12 cellular contexts compared by ENCODE assay signal in genomic region chr17:76447931-76448652, GRCh38. TPM values are rescaled to one million over a fixed set of nuclear protein-coding genes. Genes with fewer than 3 reads are reported as not detected.
A peak's percentile ranks its signal among the peaks of the same experiment; 100 is the strongest.
DNase-seq lines count a peak whose midpoint lies in the region; ATAC-seq lines count a peak whose summit lies in the region.
"Had no signal": no experiment of that assay in that cellular context is flagged by ENCODE, and none has a peak within 500 bp of the region (broad histone marks: within the 10 kb centered on the region; RNA-seq: fewer than 3 reads in every experiment).

No MANE protein-coding gene starts in this region.

- no peaks in the 10 kb centered on the region for H3K27me3 Mint-ChIP-seq in activated T-helper 17 cell treated with anti-CD3 and anti-CD28 coated beads, Interleukin-2, amount 50 U/mL, for 72 hours
- H3K27me3 Mint-ChIP-seq in memory B cell = no peaks in the 10 kb centered on the region

- peak overlapping the region; percentile 65 for H3K27ac Mint-ChIP-seq in activated T-helper 17 cell treated with anti-CD3 and anti-CD28 coated beads, Interleukin-2, amount 50 U/mL, for 72 hours
- H3K27ac Mint-ChIP-seq in memory B cell = peak overlapping the region; percentile 48

- H3K9me3 Mint-ChIP-seq in activated T-helper 17 cell treated with anti-CD3 and anti-CD28 coated beads, Interleukin-2, amount 50 U/mL, for 72 hours = no peaks in the 10 kb centered on the region
- H3K9me3 Mint-ChIP-seq in memory B cell = no peaks in the 10 kb centered on the region

- peaks cover 58% of the 10 kb centered on the region for H3K4me1 Mint-ChIP-seq in activated T-helper 17 cell treated with anti-CD3 and anti-CD28 coated beads, Interleukin-2, amount 50 U/mL, for 72 hours
- peaks cover 50% of the 10 kb centered on the region for H3K4me1 Mint-ChIP-seq in memory B cell

- peak; percentile 73 for ATAC-seq in activated T-helper 17 cell treated with anti-CD3 and anti-CD28 coated beads, Interleukin-2, amount 50 U/mL, for 72 hours (replicated peaks)
- ATAC-seq in memory B cell (ENCODE audit: low read depth) (no peak), HG03135 (IDR thresholded peaks at IDR 0.05; ENCODE audit: unreplicated experiment) (no peak), left lobe of liver (no peak)

- H3K4me3 Mint-ChIP-seq in activated T-helper 17 cell treated with anti-CD3 and anti-CD28 coated beads, Interleukin-2, amount 50 U/mL, for 72 hours = peak overlapping the region; percentile 64
- no peak overlapping the region for H3K4me3 Mint-ChIP-seq in memory B cell

- H3K36me3 Mint-ChIP-seq in activated T-helper 17 cell treated with anti-CD3 and anti-CD28 coated beads, Interleukin-2, amount 50 U/mL, for 72 hours (ENCODE audit: low read depth) = peaks cover 5% of the 10 kb centered on the region
- H3K36me3 Mint-ChIP-seq in memory B cell = peaks cover 2% of the 10 kb centered on the region

- DNase-seq in DMS 273 (lab: John Stamatoyannopoulos, UW; ENCODE audit: unreplicated experiment) (peak; percentile 53), DMS 273 treated with DMSO at 0.1 percent for 48 hours (lab: John Stamatoyannopoulos, UW) (no peak), EH (ENCODE audit: low read depth) (peak; percentile 74), memory B cell (ENCODE audit: low spot score in 2 of 2) (no peak), AG20443 (ENCODE audit: low spot score) (no peak), left lobe of liver (ENCODE audit: low spot score) (no peak)
- DNase-seq: amygdala, DND-41, NCI-H187 treated with DMSO at 0.1 percent for 48 hours, RPMI8226 had no signal

RNA-seq across cellular contexts. Expression of gene UBE2O, which starts 4.9 kb away (rescaled TPM):
- total RNA-seq in activated T-helper 17 cell treated with anti-CD3 and anti-CD28 coated beads, Interleukin-2, amount 50 U/mL, for 72 hours = 10 to 100 TPM; 35.3 to 38.7 TPM
- total RNA-seq in left lobe of liver = 9.8 TPM

RNA-seq across cellular contexts. Expression of gene AANAT, which starts 19.3 kb away (rescaled TPM):
- not detected for total RNA-seq in activated T-helper 17 cell treated with anti-CD3 and anti-CD28 coated beads, Interleukin-2, amount 50 U/mL, for 72 hours
- not detected for total RNA-seq in left lobe of liver

RNA-seq across cellular contexts. Expression of gene RHBDF2, which starts 53.1 kb away (rescaled TPM):
- total RNA-seq in activated T-helper 17 cell treated with anti-CD3 and anti-CD28 coated beads, Interleukin-2, amount 50 U/mL, for 72 hours = 10 to 100 TPM; 33.3 to 56.5 TPM
- 8.9 TPM for total RNA-seq in left lobe of liver

Comparison
In these comparisons a context has a peak if more than half of its experiments do, and no peak if none do; other contexts are left out.
1. DNase-seq: peak in DMS 273 (single experiment) and EH (single experiment); none in DMS 273 treated with DMSO at 0.1 percent for 48 hours (single experiment), memory B cell (0 of 2), AG20443 (single experiment) and left lobe of liver (single experiment).